14 cellular contexts compared by ENCODE assay signal in genomic region chr2:166239548-166239947, GRCh38.
DNase-seq lines count a peak whose midpoint lies in the region; ATAC-seq, FAIRE-seq and TF ChIP-seq lines count a peak whose summit lies in the region.
"Had no signal": no experiment of that assay in that cellular context is flagged by ENCODE, and none has a peak within 500 bp of the region (broad histone marks: within the 10 kb centered on the region; RNA-seq: fewer than 3 reads in every experiment).

No MANE protein-coding gene starts in this region.

- TF ChIP-seq RAD21 in HepG2 (CRISPR knock-in tag; IDR thresholded peaks at IDR 0.05) = no peak

- intact Hi-C loops in HepG2 (cut with micrococcal nuclease; ENCODE audit: unreplicated experiment) = no loop called here
- intact Hi-C loops in right lobe of liver (cut with DNase I) = no loop called here

- H3K4me1 ChIP-seq in HepG2 (ENCODE audit: insufficient read depth, low read length) (peaks cover 29% of the 10 kb centered on the region), right lobe of liver (peaks cover 0 to 11% (median 2%) of the 10 kb centered on the region in 4 donors)

- TF ChIP-seq POLR2A in HepG2 (IDR thresholded peaks at IDR 0.05; ENCODE audit: insufficient read depth in 1 of 2, low read depth in 2 of 2, low read length in 2 of 2) = no peak
- TF ChIP-seq POLR2A in right lobe of liver (IDR thresholded peaks at IDR 0.05) = no peak

- CTCF ChIA-PET in HepG2 (lab: Yijun Ruan, JAX; ENCODE audit: low intra/inter-chr PET ratio, low total read pairs) = no interaction called here

- H3K36me3 ChIP-seq in HepG2 (replicated peaks in 1 of 2; ENCODE audit: control insufficient read depth in 1 of 2, insufficient read depth in 2 of 2, low read length in 2 of 2) (peaks cover 0 to 3% of the 10 kb centered on the region in 2 experiments; a peak in 1 of 5 replicates), right lobe of liver (no peaks in the 10 kb centered on the region)

- H3K4me2 ChIP-seq in HepG2 (ENCODE audit: low read depth, low read length) = no peak overlapping the region

- H3K9me3 ChIP-seq in HepG2 (ENCODE audit: low read length) (no peaks in the 10 kb centered on the region), right lobe of liver (no peaks in the 10 kb centered on the region)

- H3K4me3 ChIP-seq in HepG2 (replicated peaks in 1 of 3; ENCODE audit: insufficient read depth in 1 of 3, low read depth in 2 of 3, low read length in 3 of 3) (no peak overlapping the region), right lobe of liver (no peak overlapping the region)

- POLR2A ChIA-PET in HepG2 (lab: Yijun Ruan, JAX) = interaction anchor here (0.9 kb wide), 1 partner anchor 9 kb away, joined by 3 read pairs; no protein-coding TSS in a partner anchor

- H3K27me3 ChIP-seq in HepG2 (ENCODE audit: control insufficient read depth in 1 of 2, insufficient read depth in 2 of 2, low read length in 2 of 2) (no peaks in the 10 kb centered on the region), right lobe of liver (no peaks in the 10 kb centered on the region)

- H3K79me2 ChIP-seq in HepG2 (ENCODE audit: insufficient read depth, low read length) = no peaks in the 10 kb centered on the region

- in situ Hi-C loops in HepG2 (cut with HindIII; ENCODE audit: extremely low pct_ligation_motif_present, low pct_unique_long_range_greater_than_20kb) (no loop called here), KBM-7 (cut with MboI; ENCODE audit: low pct_unique_long_range_greater_than_20kb, low sequenced_read_pairs) (no loop called here)

- FAIRE-seq in HepG2 (lab: Jason Lieb, UNC) = no peak
- FAIRE-seq in D721Med (lab: Jason Lieb, UNC) = no peak
- FAIRE-seq: G401.6 had no signal

- no peaks in the 10 kb centered on the region for H4K20me1 ChIP-seq in HepG2 (ENCODE audit: insufficient read depth, low read length)

- TF ChIP-seq EP300 in HepG2 (IDR thresholded peaks at IDR 0.05; ENCODE audit: low read depth in 2 of 2, low read length in 2 of 2) (no peak), HepG2 (CRISPR knock-in tag; IDR thresholded peaks at IDR 0.05; ENCODE audit: borderline replicate concordance) (no peak)

- WGBS in HepG2 (ENCODE audit: low lambda C conversion rate) = 94% methylated on average over 3 of the region's 3 CpGs
- WGBS in right lobe of liver (ENCODE audit: insufficient coverage, low coverage, low lambda C conversion rate, missing lambda C conversion rate) = 100% methylated on average over 3 of the region's 3 CpGs

- ATAC-seq in HepG2 = no peak
- ATAC-seq in right lobe of liver = no peak
- ATAC-seq in HG02938 (IDR thresholded peaks at IDR 0.05; ENCODE audit: unreplicated experiment) = no peak
- ATAC-seq: effector memory CD8-positive, alpha-beta T cell; left colon had no signal

- H3K27ac ChIP-seq in HepG2 (ENCODE audit: extremely low read length, insufficient read depth, low read length) = no peak overlapping the region
- H3K27ac ChIP-seq in right lobe of liver = no peak overlapping the region

- no TSS peak for BruUV-seq in HepG2 (replicated peaks; lab: Mats Ljungman, UMichigan)

- no peak overlapping the region for H3K9ac ChIP-seq in HepG2 (ENCODE audit: insufficient read depth, low read depth, low read length)

- TF ChIP-seq CTCF in HepG2 (CRISPR knock-in tag; IDR thresholded peaks at IDR 0.05) (no peak), right lobe of liver (IDR thresholded peaks at IDR 0.05) (no peak), D721Med (IDR thresholded peaks at IDR 0.05; ENCODE audit: insufficient read depth, missing control alignments) (no peak)

- H2AFZ ChIP-seq in HepG2 (ENCODE audit: low read length) = no peak overlapping the region

- DNase-seq in HepG2 (ENCODE audit: low spot score) = no peak
- no peak for DNase-seq in right lobe of liver
- DNase-seq in amniotic epithelial cell (ENCODE audit: low read depth) = peak; percentile 71
- peak; percentile 18 for DNase-seq in foreskin melanocyte
- no peak for DNase-seq in NCI-H2171 treated with DMSO at 0.1 percent for 48 hours (lab: John Stamatoyannopoulos, UW)
- DNase-seq in KBM-7 = no peak
- DNase-seq in D721Med (ENCODE audit: insufficient read length, low spot score) = no peak
- DNase-seq: 8988T; activated CD4-positive, alpha-beta T cell treated with anti-CD3 and anti-CD28 coated beads, Interleukin-2, amount 50 U/mL, for 4 hours; effector memory CD8-positive, alpha-beta T cell; left colon; NCI-H526 had no signal

TF ChIP-seq in HepG2, 621 proteins besides CTCF, POLR2A, EP300 and RAD21:
- TF ChIP-seq, protein P1, sequence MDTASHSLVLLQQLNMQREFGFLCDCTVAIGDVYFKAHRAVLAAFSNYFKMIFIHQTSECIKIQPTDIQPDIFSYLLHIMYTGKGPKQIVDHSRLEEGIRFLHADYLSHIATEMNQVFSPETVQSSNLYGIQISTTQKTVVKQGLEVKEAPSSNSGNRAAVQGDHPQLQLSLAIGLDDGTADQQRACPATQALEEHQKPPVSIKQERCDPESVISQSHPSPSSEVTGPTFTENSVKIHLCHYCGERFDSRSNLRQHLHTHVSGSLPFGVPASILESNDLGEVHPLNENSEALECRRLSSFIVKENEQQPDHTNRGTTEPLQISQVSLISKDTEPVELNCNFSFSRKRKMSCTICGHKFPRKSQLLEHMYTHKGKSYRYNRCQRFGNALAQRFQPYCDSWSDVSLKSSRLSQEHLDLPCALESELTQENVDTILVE (CRISPR knock-in tag; IDR thresholded peaks at IDR 0.05) = no peak
- TF ChIP-seq CREB1 (IDR thresholded peaks at IDR 0.05) (no peak), CREB1 (CRISPR knock-in tag; IDR thresholded peaks at IDR 0.05) (peak; percentile 29; the same call in 1 of the 2 replicates)

Comparison
In these comparisons a context has a peak if more than half of its experiments do, and no peak if none do; other contexts are left out.
1. DNase-seq: peak in amniotic epithelial cell (single experiment) and foreskin melanocyte (single experiment); none in HepG2 (single experiment), right lobe of liver (0 of 3), NCI-H2171 treated with DMSO at 0.1 percent for 48 hours (single experiment), KBM-7 (single experiment) and D721Med (single experiment).